Comparison of ENCODE assay signal across 8 cellular contexts in the genomic region with DNA sequence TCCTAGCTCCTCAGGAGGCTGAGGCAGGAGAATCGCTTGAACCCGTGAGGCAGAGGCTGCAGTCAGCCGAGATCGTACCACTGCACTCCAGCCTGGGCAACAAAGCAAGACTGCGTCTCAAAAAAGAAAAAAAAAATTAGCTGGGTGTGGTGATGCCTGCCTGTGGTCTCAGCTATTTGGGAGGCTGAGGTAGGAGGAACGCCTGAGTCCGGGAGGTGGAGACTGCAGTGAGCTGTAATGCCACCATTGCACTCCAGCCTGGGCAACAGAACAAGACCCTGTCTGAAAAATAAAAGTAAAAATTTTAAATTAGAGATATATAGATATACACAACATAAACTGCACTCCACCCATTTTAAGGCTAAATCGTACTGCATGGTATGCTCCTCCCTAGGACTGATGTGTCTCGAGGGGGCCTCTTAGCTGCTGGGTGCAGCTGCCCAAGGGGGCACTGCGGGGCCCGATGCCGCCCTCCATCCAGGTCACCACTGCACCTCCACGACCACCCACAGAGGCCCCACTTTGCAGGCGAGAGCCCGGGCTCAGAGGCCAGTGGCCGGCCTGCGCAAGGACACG. TPM values are rescaled to one million over a fixed set of nuclear protein-coding genes. Genes with fewer than 3 reads are reported as not detected.
A peak's percentile ranks its signal among the peaks of the same experiment; 100 is the strongest.
DNase-seq lines count a peak whose midpoint lies in the region; ATAC-seq and TF ChIP-seq lines count a peak whose summit lies in the region.

No MANE protein-coding gene starts in this region.

- no peaks in the 10 kb centered on the region for H3K4me1 ChIP-seq in testis

- CTCF ChIA-PET in AG04450 (lab: Charles Lee), result interaction anchor here (0.5 to 1.6 kb wide), 17 partner anchors 9 to 428 kb away, joined by 3 to 11 read pairs (median 3); a partner anchor contains a TSS
- CTCF ChIA-PET in activated CD4-positive, alpha-beta memory T cell treated with anti-CD3 and anti-CD28 coated beads for 36 hours (lab: Charles Lee), result interaction anchor here (0.6 to 3.0 kb wide), 10 partner anchors 8 to 333 kb away, joined by 3 to 43 read pairs (median 4); a partner anchor contains a TSS
- CTCF ChIA-PET in GM10248 (lab: Yijun Ruan, JAX), result interaction anchor here (0.8 to 2.4 kb wide), 8 partner anchors 10 to 134 kb away, joined by 3 to 22 read pairs (median 6); a partner anchor contains a TSS

- no peak for DNase-seq in AG04450 (ENCODE audit: low read depth, low spot score)
- DNase-seq in activated CD4-positive, alpha-beta memory T cell treated with anti-CD3 and anti-CD28 coated beads for 36 hours, result no peak
- no peak for DNase-seq in immature natural killer cell
- DNase-seq in testis, result no peak
- no peak for DNase-seq in NOMO-1 (lab: John Stamatoyannopoulos, UW; ENCODE audit: unreplicated experiment in 2 of 2)
- DNase-seq in NCI-H510A (lab: John Stamatoyannopoulos, UW), result no peak
- DNase-seq in GM10248 (ENCODE audit: extremely low spot score), result no peak

- H3K27me3 ChIP-seq in AG04450 (ENCODE audit: control insufficient read depth, insufficient read depth, low read length) (no peaks in the 10 kb centered on the region), testis (no peaks in the 10 kb centered on the region)

- intact Hi-C loops in activated CD4-positive, alpha-beta memory T cell treated with anti-CD3 and anti-CD28 coated beads for 36 hours (cut with micrococcal nuclease), result loop anchor here (1.0 to 5.0 kb wide), 4 partner anchors 43 to 331 kb away; a partner anchor contains a TSS
- intact Hi-C loops in testis (cut with DNase I; ENCODE audit: low total_unique reads), result loop anchor here (5.0 kb wide), 1 partner anchor 41 kb away; a partner anchor contains a TSS

- H3K4me3 ChIP-seq in AG04450 (ENCODE audit: low read depth, low read length) (peak overlapping the region; percentile 66), testis (peak overlapping the region; percentile 61 to 72)

- no peak overlapping the region for H3K27ac ChIP-seq in AG04450 (ENCODE audit: low read depth, low read length)
- peak overlapping the region; percentile 55 to 91 for H3K27ac ChIP-seq in testis

- ATAC-seq in GM21381 (IDR thresholded peaks at IDR 0.05; ENCODE audit: unreplicated experiment), result peak; percentile 0

- POLR2A ChIA-PET in AG04450 (lab: Yijun Ruan, JAX), result interaction anchor here (0.7 to 1.8 kb wide), 10 partner anchors 9 to 134 kb away, joined by 3 to 26 read pairs (median 4); a partner anchor contains a TSS
- POLR2A ChIA-PET in activated CD4-positive, alpha-beta memory T cell treated with anti-CD3 and anti-CD28 coated beads for 36 hours (lab: Charles Lee), result interaction anchor here (0.7 to 2.6 kb wide), 9 partner anchors 22 to 134 kb away, joined by 3 to 54 read pairs (median 5); a partner anchor contains a TSS
- POLR2A ChIA-PET in GM10248 (lab: Yijun Ruan, JAX), result interaction anchor here (1.0 kb wide), 1 partner anchor 41 kb away, joined by 11 read pairs; a partner anchor contains a TSS

- H3K36me3 Mint-ChIP-seq in activated CD4-positive, alpha-beta memory T cell treated with anti-CD3 and anti-CD28 coated beads for 36 hours, result no peaks in the 10 kb centered on the region
- no peaks in the 10 kb centered on the region for H3K36me3 Mint-ChIP-seq in immature natural killer cell

- TF ChIP-seq POLR2A in testis (IDR thresholded peaks at IDR 0.05), result no peak

- H3K27ac Mint-ChIP-seq in activated CD4-positive, alpha-beta memory T cell treated with anti-CD3 and anti-CD28 coated beads for 36 hours, result no peak overlapping the region
- H3K27ac Mint-ChIP-seq in immature natural killer cell, result peak overlapping the region in 5 of 6 donors; percentile 34 to 68 (median 53)

- TF ChIP-seq CTCF in AG04450 (IDR thresholded peaks at IDR 0.05; ENCODE audit: low read depth, low read length) (peak; percentile 12; the same call in 1 of the 2 replicates), testis (IDR thresholded peaks at IDR 0.05) (no peak), GM10248 (IDR thresholded peaks at IDR 0.05; ENCODE audit: control extremely low read depth, extremely low read depth, low read depth, missing control alignments) (no peak)

- peaks cover 12% of the 10 kb centered on the region for H3K4me1 Mint-ChIP-seq in activated CD4-positive, alpha-beta memory T cell treated with anti-CD3 and anti-CD28 coated beads for 36 hours (ENCODE audit: low read depth)
- H3K4me1 Mint-ChIP-seq in immature natural killer cell, result peaks cover 8% of the 10 kb centered on the region in 2 donors

- 22 to 27% methylated on average over 15 to 18 of the region's 18 CpGs for WGBS in testis, 2 donors

- H3K9me3 Mint-ChIP-seq in activated CD4-positive, alpha-beta memory T cell treated with anti-CD3 and anti-CD28 coated beads for 36 hours, result no peaks in the 10 kb centered on the region
- no peaks in the 10 kb centered on the region for H3K9me3 Mint-ChIP-seq in immature natural killer cell

- H3K9me3 ChIP-seq in AG04450 (ENCODE audit: control insufficient read depth, insufficient read depth, low read length) (no peaks in the 10 kb centered on the region; the same call in 1 of the 2 replicates), testis (no peaks in the 10 kb centered on the region)

- H3K27me3 Mint-ChIP-seq in activated CD4-positive, alpha-beta memory T cell treated with anti-CD3 and anti-CD28 coated beads for 36 hours, result no peaks in the 10 kb centered on the region
- peaks cover 12 to 21% (median 16%) of the 10 kb centered on the region in 3 donors for H3K27me3 Mint-ChIP-seq in immature natural killer cell (ENCODE audit: low read depth in 3 of 3)

- peak overlapping the region; percentile 67 for H3K4me3 Mint-ChIP-seq in activated CD4-positive, alpha-beta memory T cell treated with anti-CD3 and anti-CD28 coated beads for 36 hours
- peak overlapping the region; percentile 67 to 76 (median 75) for H3K4me3 Mint-ChIP-seq in immature natural killer cell

- H3K36me3 ChIP-seq in testis (ENCODE audit: low read depth, missing control alignments), result no peaks in the 10 kb centered on the region

RNA-seq across cellular contexts. Expression of a gene that starts 40.9 kb away (rescaled TPM):
- polyA plus RNA-seq in AG04450 (2011; rRNA removed) (3.4 and 4.7 TPM in 2 replicates), immature natural killer cell (1 to 10 TPM; 1.1 to 3.4 (median 1.5) TPM), testis (ENCODE audit: insufficient read depth, low read depth, low replicate concordance) (21.9 TPM)
- polyA minus RNA-seq in AG04450 (2011; rRNA and poly(A)+ RNA removed), result 13.2 and 14.5 TPM in 2 replicates
- total RNA-seq in activated CD4-positive, alpha-beta memory T cell treated with anti-CD3 and anti-CD28 coated beads for 36 hours, result 10 to 100 TPM; 25.9 to 26.6 TPM
- total RNA-seq in testis, result 10 to 100 TPM; 56.7 to 65.2 TPM
